8 cellular contexts compared by ENCODE assay signal in the genomic region with DNA sequence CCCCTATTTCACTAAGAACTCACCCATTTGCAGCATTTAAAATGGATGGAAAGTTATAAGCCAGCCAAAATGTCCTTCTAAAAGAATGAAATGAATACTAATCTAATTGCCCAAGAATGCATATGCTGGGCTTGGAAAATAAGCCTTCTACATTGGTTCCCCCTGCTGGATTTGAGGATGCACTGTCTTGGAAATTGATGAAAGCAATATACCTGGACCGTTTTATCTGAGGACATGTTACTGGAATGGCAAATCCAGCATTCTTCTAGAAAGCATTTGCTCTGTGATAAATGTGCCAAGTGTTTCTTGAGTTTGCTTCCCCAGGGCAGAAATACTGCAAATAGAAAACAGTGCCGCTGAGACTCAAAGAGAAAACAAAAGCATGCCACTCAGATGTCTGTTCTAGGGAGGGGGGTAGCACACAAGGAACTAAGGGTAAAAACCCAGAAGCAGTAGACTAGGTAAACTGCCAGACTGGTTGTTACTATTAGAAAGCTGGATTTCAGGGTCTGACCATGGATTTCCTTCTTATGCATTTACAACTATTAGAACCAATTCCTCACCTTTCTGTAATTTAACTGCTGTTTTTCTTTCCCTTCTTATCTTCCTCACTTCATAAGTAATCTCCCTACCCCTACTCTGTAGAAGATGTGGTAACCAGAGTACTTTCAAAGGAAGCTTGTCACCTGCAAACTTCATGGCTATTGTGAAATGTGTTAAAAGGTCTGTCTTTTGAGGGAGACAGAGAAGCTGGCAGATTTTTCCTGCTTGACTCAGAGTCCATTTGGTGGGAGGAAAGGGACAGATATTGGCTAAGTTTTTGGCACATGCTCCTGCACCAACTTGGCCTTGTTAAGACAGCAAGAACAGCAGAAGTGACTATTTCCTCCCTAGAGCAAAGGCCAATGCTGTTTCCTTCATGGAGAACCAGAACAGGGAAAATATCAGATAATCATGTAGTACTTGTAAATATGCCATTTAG.
DNase-seq lines count a peak whose midpoint lies in the region; ATAC-seq, FAIRE-seq and TF ChIP-seq lines count a peak whose summit lies in the region.

No MANE protein-coding gene starts in this region.

- H3K36me3 Mint-ChIP-seq in WTC11 (no peaks in the 10 kb centered on the region), type B pancreatic cell (peaks cover 7% of the 10 kb centered on the region)

- dilution Hi-C loops in keratinocyte (cut with MboI; ENCODE audit: extremely low pct_ligation_motif_present, low sequenced_read_pairs) = no loop called here

- H3K9me3 ChIP-seq in Loucy (ENCODE audit: insufficient read depth, low read depth, low read length) = no peaks in the 10 kb centered on the region
- no peaks in the 10 kb centered on the region for H3K9me3 ChIP-seq in keratinocyte (ENCODE audit: control insufficient read depth, low read depth, low read length)

- H3K4me1 ChIP-seq in Loucy (ENCODE audit: insufficient read depth, low read length, poor library complexity, severe bottlenecking) (no peaks in the 10 kb centered on the region), keratinocyte (ENCODE audit: control insufficient read depth, extremely low read depth, insufficient read depth, low read length) (no peaks in the 10 kb centered on the region)

- no peak overlapping the region for H2AFZ ChIP-seq in Loucy (ENCODE audit: low read length)
- H2AFZ ChIP-seq in keratinocyte (ENCODE audit: control insufficient read depth, low read length) = no peak overlapping the region

- H3K4me3 ChIP-seq in Loucy (ENCODE audit: low read length, poor library complexity, severe bottlenecking) = no peak overlapping the region
- H3K4me3 ChIP-seq in keratinocyte (ENCODE audit: control insufficient read depth in 2 of 3, extremely low read depth in 1 of 3, insufficient read depth in 2 of 3, low read depth in 1 of 3, low read length in 3 of 3) = no peak overlapping the region

- H3F3A ChIP-seq in Loucy (ENCODE audit: low read depth) = no peaks in the 10 kb centered on the region

- H3K36me3 ChIP-seq in Loucy (ENCODE audit: insufficient read depth, low read length) = no peaks in the 10 kb centered on the region
- no peaks in the 10 kb centered on the region for H3K36me3 ChIP-seq in keratinocyte (ENCODE audit: control insufficient read depth in 2 of 2, extremely low read depth in 1 of 2, insufficient read depth in 2 of 2, low read length in 2 of 2)

- CTCF ChIA-PET in WTC11 (lab: Charles Lee) = interaction anchor here (0.6 to 1.0 kb wide), 4 partner anchors 30 to 1740 kb away, joined by 3 to 8 read pairs (median 4); no protein-coding TSS in a partner anchor

- H3K4me3 Mint-ChIP-seq in WTC11 (no peak overlapping the region), type B pancreatic cell (no peak overlapping the region)

- H3K4me1 Mint-ChIP-seq in WTC11 (peaks cover 4% of the 10 kb centered on the region; the same call in 1 of the 2 replicates), type B pancreatic cell (ENCODE audit: unreplicated experiment) (peaks cover 11% of the 10 kb centered on the region)

- H3K27me3 ChIP-seq in Loucy (ENCODE audit: insufficient read depth, low read length, poor library complexity, severe bottlenecking) (no peaks in the 10 kb centered on the region), keratinocyte (ENCODE audit: control insufficient read depth, extremely low read depth, insufficient read depth, low read length) (no peaks in the 10 kb centered on the region)

- TF ChIP-seq CTCF in Loucy (conservative IDR thresholded peaks at IDR 0.05; ENCODE audit: low read length) (peak; percentile 43), WTC11 (IDR thresholded peaks at IDR 0.05) (0 out of 2 replicates have a peak, but pooled peaks have one; percentile 20), keratinocyte (optimal IDR thresholded peaks at IDR 0.05 in 1 of 3, IDR thresholded peaks at IDR 0.05 in 1 of 3, conservative IDR thresholded peaks at IDR 0.05 in 1 of 3; ENCODE audit: extremely low read depth in 1 of 3, insufficient read depth in 2 of 3, low read length in 3 of 3) (peak; percentile 49 to 67 (median 54)), type B pancreatic cell (conservative IDR thresholded peaks at IDR 0.05) (peak; percentile 84)

- H3K27ac Mint-ChIP-seq in WTC11 = no peak overlapping the region
- no peak overlapping the region for H3K27ac Mint-ChIP-seq in type B pancreatic cell

- no peaks in the 10 kb centered on the region for H3K9me2 ChIP-seq in Loucy (replicated peaks; ENCODE audit: low read depth, low read length)

- H3K27me3 Mint-ChIP-seq in WTC11 (ENCODE audit: low read depth) = no peaks in the 10 kb centered on the region; the same call in 1 of the 2 replicates
- H3K27me3 Mint-ChIP-seq in type B pancreatic cell = peaks cover 8% of the 10 kb centered on the region

- H3K4me2 ChIP-seq in Loucy (ENCODE audit: low read depth, low read length, poor library complexity, severe bottlenecking) (no peak overlapping the region), keratinocyte (ENCODE audit: control insufficient read depth, extremely low read depth, insufficient read depth, low read depth, low read length) (no peak overlapping the region)

- H3K9me3 Mint-ChIP-seq in WTC11 (peaks cover 19% of the 10 kb centered on the region), type B pancreatic cell (peaks cover 6% of the 10 kb centered on the region)

- H4K20me1 ChIP-seq in Loucy (ENCODE audit: insufficient read depth, low read length, poor library complexity, severe bottlenecking) = no peaks in the 10 kb centered on the region
- no peaks in the 10 kb centered on the region for H4K20me1 ChIP-seq in keratinocyte (ENCODE audit: control insufficient read depth, extremely low read depth, insufficient read depth, low read length)

- DNase-seq in D341Med (ENCODE audit: low spot score) (peak; percentile 62), WTC11 (ENCODE audit: low spot score) (no peak), keratinocyte (ENCODE audit: low read depth, low spot score) (no peak), type B pancreatic cell (ENCODE audit: extremely low spot score, unreplicated experiment) (no peak), NCI-H1048 (lab: John Stamatoyannopoulos, UW) (no peak), NCI-H187 (lab: John Stamatoyannopoulos, UW) (no peak)

- H3K9ac ChIP-seq in Loucy (ENCODE audit: low read depth, low read length, poor library complexity, severe bottlenecking) (no peak overlapping the region), keratinocyte (ENCODE audit: control insufficient read depth, extremely low read depth, insufficient read depth, low read length) (no peak overlapping the region)

- H3K79me2 ChIP-seq in Loucy (ENCODE audit: insufficient read depth, low read length) (no peaks in the 10 kb centered on the region), keratinocyte (ENCODE audit: control insufficient read depth, insufficient read depth, low read length) (no peaks in the 10 kb centered on the region)

- no peak overlapping the region for H3K27ac ChIP-seq in keratinocyte (ENCODE audit: control insufficient read depth, insufficient read depth, low read length)

- H3K9me1 ChIP-seq in keratinocyte (ENCODE audit: control insufficient read depth, extremely low read depth, insufficient read depth, low read length) = no peaks in the 10 kb centered on the region

- POLR2A ChIA-PET in WTC11 (lab: Charles Lee) = no interaction called here

- ATAC-seq in WTC11 (peak; percentile 75), HG02884 (IDR thresholded peaks at IDR 0.05; ENCODE audit: unreplicated experiment) (no peak)

- FAIRE-seq in keratinocyte (lab: Jason Lieb, UNC) = no peak

TF ChIP-seq in WTC11, 78 proteins besides CTCF, POLR2A, EP300 and RAD21:
- TF ChIP-seq TCF7 (CRISPR knock-in tag; IDR thresholded peaks at IDR 0.05; ENCODE audit: low read depth) = no peak

Comparison
In these comparisons a context has a peak if more than half of its experiments do, and no peak if none do; other contexts are left out.
1. CTCF ChIP-seq: peak in every context shown above with its lines; median percentile 84 in type B pancreatic cell; 54 in keratinocyte; 43 in Loucy; 20 in WTC11.